ENCODE assay signal across 1 cellular context in the genomic region with DNA sequence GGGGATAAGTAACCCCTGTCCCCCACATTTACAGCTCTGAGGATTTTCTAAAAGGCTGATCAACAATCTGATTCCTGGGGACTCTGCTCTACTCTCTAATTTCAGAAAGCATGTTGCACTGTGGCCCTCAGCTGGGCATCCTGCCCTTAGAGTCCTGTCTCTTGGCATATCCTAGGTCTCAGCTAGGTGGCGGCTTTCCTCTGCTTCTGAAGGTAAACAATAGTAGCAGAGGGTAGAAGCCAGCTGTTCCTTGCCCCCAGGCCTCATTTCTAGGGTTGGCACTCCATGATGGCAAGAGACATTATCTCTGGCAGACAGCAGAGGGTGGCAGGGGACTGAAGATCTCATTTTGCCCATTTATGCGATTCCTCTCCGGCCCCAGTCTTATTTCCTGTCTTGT.
TF ChIP-seq lines count a peak whose summit lies in the region.

No MANE protein-coding gene starts in this region.

TF ChIP-seq in SK-N-SH, 30 proteins besides CTCF, POLR2A, EP300 and RAD21 (continued from another document):
- TF ChIP-seq, protein P1, sequence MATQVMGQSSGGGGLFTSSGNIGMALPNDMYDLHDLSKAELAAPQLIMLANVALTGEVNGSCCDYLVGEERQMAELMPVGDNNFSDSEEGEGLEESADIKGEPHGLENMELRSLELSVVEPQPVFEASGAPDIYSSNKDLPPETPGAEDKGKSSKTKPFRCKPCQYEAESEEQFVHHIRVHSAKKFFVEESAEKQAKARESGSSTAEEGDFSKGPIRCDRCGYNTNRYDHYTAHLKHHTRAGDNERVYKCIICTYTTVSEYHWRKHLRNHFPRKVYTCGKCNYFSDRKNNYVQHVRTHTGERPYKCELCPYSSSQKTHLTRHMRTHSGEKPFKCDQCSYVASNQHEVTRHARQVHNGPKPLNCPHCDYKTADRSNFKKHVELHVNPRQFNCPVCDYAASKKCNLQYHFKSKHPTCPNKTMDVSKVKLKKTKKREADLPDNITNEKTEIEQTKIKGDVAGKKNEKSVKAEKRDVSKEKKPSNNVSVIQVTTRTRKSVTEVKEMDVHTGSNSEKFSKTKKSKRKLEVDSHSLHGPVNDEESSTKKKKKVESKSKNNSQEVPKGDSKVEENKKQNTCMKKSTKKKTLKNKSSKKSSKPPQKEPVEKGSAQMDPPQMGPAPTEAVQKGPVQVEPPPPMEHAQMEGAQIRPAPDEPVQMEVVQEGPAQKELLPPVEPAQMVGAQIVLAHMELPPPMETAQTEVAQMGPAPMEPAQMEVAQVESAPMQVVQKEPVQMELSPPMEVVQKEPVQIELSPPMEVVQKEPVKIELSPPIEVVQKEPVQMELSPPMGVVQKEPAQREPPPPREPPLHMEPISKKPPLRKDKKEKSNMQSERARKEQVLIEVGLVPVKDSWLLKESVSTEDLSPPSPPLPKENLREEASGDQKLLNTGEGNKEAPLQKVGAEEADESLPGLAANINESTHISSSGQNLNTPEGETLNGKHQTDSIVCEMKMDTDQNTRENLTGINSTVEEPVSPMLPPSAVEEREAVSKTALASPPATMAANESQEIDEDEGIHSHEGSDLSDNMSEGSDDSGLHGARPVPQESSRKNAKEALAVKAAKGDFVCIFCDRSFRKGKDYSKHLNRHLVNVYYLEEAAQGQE (IDR thresholded peaks at IDR 0.05; ENCODE audit: low read depth, low read length) = no peak
- TF ChIP-seq RFX5 (IDR thresholded peaks at IDR 0.05; ENCODE audit: low read length) (no peak), ZBTB33 (IDR thresholded peaks at IDR 0.05; ENCODE audit: borderline replicate concordance, low read depth) (no peak), ELF1 (IDR thresholded peaks at IDR 0.05) (no peak), IRF3 (IDR thresholded peaks at IDR 0.05; ENCODE audit: low read depth, low read length) (no peak), EZH2phosphoT487 (IDR thresholded peaks at IDR 0.05; ENCODE audit: borderline replicate concordance, low read depth) (no peak), NRF1 (IDR thresholded peaks at IDR 0.05; ENCODE audit: low read depth, low read length) (no peak), MXI1 (IDR thresholded peaks at IDR 0.05; ENCODE audit: low read depth, low read length) (no peak), TAF1 (IDR thresholded peaks at IDR 0.05; ENCODE audit: borderline replicate concordance, low read depth, low read length) (no peak), SMC3 (IDR thresholded peaks at IDR 0.05; ENCODE audit: low read depth, low read length) (no peak)
- TF ChIP-seq, protein P2, sequence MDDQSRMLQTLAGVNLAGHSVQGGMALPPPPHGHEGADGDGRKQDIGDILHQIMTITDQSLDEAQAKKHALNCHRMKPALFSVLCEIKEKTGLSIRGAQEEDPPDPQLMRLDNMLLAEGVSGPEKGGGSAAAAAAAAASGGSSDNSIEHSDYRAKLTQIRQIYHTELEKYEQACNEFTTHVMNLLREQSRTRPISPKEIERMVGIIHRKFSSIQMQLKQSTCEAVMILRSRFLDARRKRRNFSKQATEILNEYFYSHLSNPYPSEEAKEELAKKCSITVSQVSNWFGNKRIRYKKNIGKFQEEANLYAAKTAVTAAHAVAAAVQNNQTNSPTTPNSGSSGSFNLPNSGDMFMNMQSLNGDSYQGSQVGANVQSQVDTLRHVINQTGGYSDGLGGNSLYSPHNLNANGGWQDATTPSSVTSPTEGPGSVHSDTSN (IDR thresholded peaks at IDR 0.05) = no peak
